Comparison of ENCODE assay signal across 29 cellular contexts in genomic region chr15:42843699-42844098, GRCh38.
"Had no signal": no experiment of that assay in that cellular context is flagged by ENCODE, and none has a peak within 500 bp of the region (broad histone marks: within the 10 kb centered on the region; RNA-seq: fewer than 3 reads in every experiment).

No MANE protein-coding gene starts in this region.

- H3K4me1 Mint-ChIP-seq: natural killer cell; nephron; neural progenitor cell; stimulated activated memory B cell treated with anti-CD40 and anti-IgM and Interleukin-4, amounts not matched to agents 10 μg/mL and 1 μg/mL and 100 μg/mL, for 72 hours; stimulated activated naive CD8-positive, alpha-beta T cell treated with anti-CD3 and anti-CD28 coated beads, Interleukin-15, amount 100 ng/mL, for 72 hours had no signal

- H2AFZ ChIP-seq: neural progenitor cell, parathyroid adenoma had no signal

- H3K9me3 ChIP-seq: ovary, testis, tibial artery, upper lobe of right lung, uterus had no signal

- H3K36me3 ChIP-seq: neural progenitor cell, ovary, right lobe of liver, transverse colon, uterus had no signal

- DNase-seq: natural killer cell; occipital lobe; ovary; posterior cingulate gyrus; psoas muscle; right cardiac atrium; right lobe of liver; sigmoid colon; small intestine; stimulated activated CD4-positive, alpha-beta T cell treated with anti-CD3 and anti-CD28 coated beads, Interleukin-15, amount 100 ng/mL, for 24 hours; stimulated activated CD4-positive, alpha-beta T cell treated with anti-CD3 and anti-CD28 coated beads, Interleukin-2, amount 100 ng/mL, for 24 hours; stimulated activated CD4-positive, alpha-beta T cell treated with anti-CD3 and anti-CD28 coated beads, Interleukin-2, amount 100 ng/mL, for 48 hours; stimulated activated CD4-positive, alpha-beta T cell treated with anti-CD3 and anti-CD28 coated beads, Interleukin-4, amount 100 ng/mL, for 24 hours; stimulated activated naive CD4-positive, alpha-beta T cell; stimulated activated naive CD8-positive, alpha-beta T cell treated with anti-CD3 and anti-CD28 coated beads, Interleukin-15, amount 100 ng/mL, for 72 hours; stimulated activated naive CD8-positive, alpha-beta T cell treated with anti-CD3 and anti-CD28 coated beads, Interleukin-15, Interleukin-2, amounts not matched to agents 100 U/mL and 50 U/mL, for 24 hours; substantia nigra; testis; tibial artery; transverse colon; upper lobe of right lung; uterus had no signal

- H3K27ac Mint-ChIP-seq: natural killer cell; nephron; neural progenitor cell; progenitor cell of endocrine pancreas; stimulated activated memory B cell treated with anti-CD40 and anti-IgM and Interleukin-4, amounts not matched to agents 10 μg/mL and 1 μg/mL and 100 μg/mL, for 72 hours; type B pancreatic cell had no signal

- FAIRE-seq: small intestine had no signal

- H3K9ac ChIP-seq: neural progenitor cell, parathyroid adenoma had no signal

- H3K9me3 Mint-ChIP-seq: natural killer cell; nephron; stimulated activated naive CD8-positive, alpha-beta T cell treated with anti-CD3 and anti-CD28 coated beads, Interleukin-15, amount 100 ng/mL, for 72 hours; type B pancreatic cell had no signal

- H3K79me2 ChIP-seq: parathyroid adenoma had no signal

- H3K36me3 Mint-ChIP-seq: natural killer cell had no signal

- H3K4me3 ChIP-seq: neural progenitor cell, ovary, psoas muscle, right lobe of liver, sigmoid colon, suprapubic skin, testis, tibial artery, transverse colon, upper lobe of right lung, uterus had no signal

- H3K4me2 ChIP-seq: neural progenitor cell had no signal

- H3K27me3 ChIP-seq: neural progenitor cell, ovary, right lobe of liver, sigmoid colon, suprapubic skin, testis, tibial artery, transverse colon, upper lobe of right lung, uterus had no signal

- ATAC-seq: natural killer cell; psoas muscle; right cardiac atrium; right lobe of liver; stimulated activated memory B cell treated with anti-CD40 and anti-IgM and Interleukin-4, amounts not matched to agents 10 μg/mL and 1 μg/mL and 100 μg/mL, for 72 hours; stimulated activated naive CD8-positive, alpha-beta T cell treated with anti-CD3 and anti-CD28 coated beads, Interleukin-15, amount 100 ng/mL, for 72 hours; stimulated activated naive CD8-positive, alpha-beta T cell treated with anti-CD3 and anti-CD28 coated beads, Interleukin-15, Interleukin-2, amounts not matched to agents 100 U/mL and 50 U/mL, for 24 hours; upper lobe of right lung had no signal

- H3K27ac ChIP-seq: neural progenitor cell, ovary, parathyroid adenoma, psoas muscle, right lobe of liver, sigmoid colon, suprapubic skin, testis, tibial artery, transverse colon, upper lobe of right lung, uterus had no signal

- H3K4me3 Mint-ChIP-seq: natural killer cell; nephron; neural progenitor cell; stimulated activated memory B cell treated with anti-CD40 and anti-IgM and Interleukin-4, amounts not matched to agents 10 μg/mL and 1 μg/mL and 100 μg/mL, for 72 hours; stimulated activated naive CD8-positive, alpha-beta T cell treated with anti-CD3 and anti-CD28 coated beads, Interleukin-15, amount 100 ng/mL, for 72 hours; type B pancreatic cell had no signal

- H3K4me1 ChIP-seq: parathyroid adenoma, psoas muscle, right lobe of liver, sigmoid colon, suprapubic skin, testis, tibial artery, transverse colon, upper lobe of right lung, uterus had no signal
